ENCODE assay signal across 1 cellular context in genomic region chr15:63187589-63188226, GRCh38.
TF ChIP-seq lines count a peak whose summit lies in the region.

No MANE protein-coding gene starts in this region.

TF ChIP-seq in HepG2, 621 proteins besides CTCF, POLR2A, EP300 and RAD21 (continued from another document):
- TF ChIP-seq MTERF4 (CRISPR knock-in tag; IDR thresholded peaks at IDR 0.05) (no peak), IRX3 (CRISPR knock-in tag; IDR thresholded peaks at IDR 0.05; ENCODE audit: borderline replicate concordance, low read depth) (no peak), PAXIP1 (CRISPR knock-in tag; conservative IDR thresholded peaks at IDR 0.05) (0 out of 2 replicates have a peak, but pooled peaks have one; percentile 26)
- TF ChIP-seq, protein P1, sequence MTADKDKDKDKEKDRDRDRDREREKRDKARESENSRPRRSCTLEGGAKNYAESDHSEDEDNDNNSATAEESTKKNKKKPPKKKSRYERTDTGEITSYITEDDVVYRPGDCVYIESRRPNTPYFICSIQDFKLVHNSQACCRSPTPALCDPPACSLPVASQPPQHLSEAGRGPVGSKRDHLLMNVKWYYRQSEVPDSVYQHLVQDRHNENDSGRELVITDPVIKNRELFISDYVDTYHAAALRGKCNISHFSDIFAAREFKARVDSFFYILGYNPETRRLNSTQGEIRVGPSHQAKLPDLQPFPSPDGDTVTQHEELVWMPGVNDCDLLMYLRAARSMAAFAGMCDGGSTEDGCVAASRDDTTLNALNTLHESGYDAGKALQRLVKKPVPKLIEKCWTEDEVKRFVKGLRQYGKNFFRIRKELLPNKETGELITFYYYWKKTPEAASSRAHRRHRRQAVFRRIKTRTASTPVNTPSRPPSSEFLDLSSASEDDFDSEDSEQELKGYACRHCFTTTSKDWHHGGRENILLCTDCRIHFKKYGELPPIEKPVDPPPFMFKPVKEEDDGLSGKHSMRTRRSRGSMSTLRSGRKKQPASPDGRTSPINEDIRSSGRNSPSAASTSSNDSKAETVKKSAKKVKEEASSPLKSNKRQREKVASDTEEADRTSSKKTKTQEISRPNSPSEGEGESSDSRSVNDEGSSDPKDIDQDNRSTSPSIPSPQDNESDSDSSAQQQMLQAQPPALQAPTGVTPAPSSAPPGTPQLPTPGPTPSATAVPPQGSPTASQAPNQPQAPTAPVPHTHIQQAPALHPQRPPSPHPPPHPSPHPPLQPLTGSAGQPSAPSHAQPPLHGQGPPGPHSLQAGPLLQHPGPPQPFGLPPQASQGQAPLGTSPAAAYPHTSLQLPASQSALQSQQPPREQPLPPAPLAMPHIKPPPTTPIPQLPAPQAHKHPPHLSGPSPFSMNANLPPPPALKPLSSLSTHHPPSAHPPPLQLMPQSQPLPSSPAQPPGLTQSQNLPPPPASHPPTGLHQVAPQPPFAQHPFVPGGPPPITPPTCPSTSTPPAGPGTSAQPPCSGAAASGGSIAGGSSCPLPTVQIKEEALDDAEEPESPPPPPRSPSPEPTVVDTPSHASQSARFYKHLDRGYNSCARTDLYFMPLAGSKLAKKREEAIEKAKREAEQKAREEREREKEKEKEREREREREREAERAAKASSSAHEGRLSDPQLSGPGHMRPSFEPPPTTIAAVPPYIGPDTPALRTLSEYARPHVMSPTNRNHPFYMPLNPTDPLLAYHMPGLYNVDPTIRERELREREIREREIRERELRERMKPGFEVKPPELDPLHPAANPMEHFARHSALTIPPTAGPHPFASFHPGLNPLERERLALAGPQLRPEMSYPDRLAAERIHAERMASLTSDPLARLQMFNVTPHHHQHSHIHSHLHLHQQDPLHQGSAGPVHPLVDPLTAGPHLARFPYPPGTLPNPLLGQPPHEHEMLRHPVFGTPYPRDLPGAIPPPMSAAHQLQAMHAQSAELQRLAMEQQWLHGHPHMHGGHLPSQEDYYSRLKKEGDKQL (CRISPR knock-in tag; IDR thresholded peaks at IDR 0.05; ENCODE audit: low read depth) = no peak
- TF ChIP-seq, protein P2, sequence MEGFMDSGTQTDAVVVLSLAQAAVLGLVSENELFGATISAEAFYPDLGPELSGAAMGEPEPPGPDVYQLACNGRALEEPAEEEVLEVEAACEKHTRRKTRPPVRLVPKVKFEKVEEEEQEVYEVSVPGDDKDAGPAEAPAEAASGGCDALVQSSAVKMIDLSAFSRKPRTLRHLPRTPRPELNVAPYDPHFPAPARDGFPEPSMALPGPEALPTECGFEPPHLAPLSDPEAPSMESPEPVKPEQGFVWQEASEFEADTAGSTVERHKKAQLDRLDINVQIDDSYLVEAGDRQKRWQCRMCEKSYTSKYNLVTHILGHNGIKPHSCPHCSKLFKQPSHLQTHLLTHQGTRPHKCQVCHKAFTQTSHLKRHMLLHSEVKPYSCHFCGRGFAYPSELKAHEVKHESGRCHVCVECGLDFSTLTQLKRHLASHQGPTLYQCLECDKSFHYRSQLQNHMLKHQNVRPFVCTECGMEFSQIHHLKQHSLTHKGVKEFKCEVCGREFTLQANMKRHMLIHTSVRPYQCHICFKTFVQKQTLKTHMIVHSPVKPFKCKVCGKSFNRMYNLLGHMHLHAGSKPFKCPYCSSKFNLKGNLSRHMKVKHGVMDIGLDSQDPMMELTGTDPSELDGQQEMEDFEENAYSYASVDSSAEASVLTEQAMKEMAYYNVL (CRISPR knock-in tag; IDR thresholded peaks at IDR 0.05; ENCODE audit: borderline replicate concordance) = no peak
TF ChIP-seq in HepG2: peak in this region for 13.
